ENCODE assay signal across 12 cellular contexts in genomic region chr3:38354588-38355344, GRCh38. TPM values are rescaled to one million over a fixed set of nuclear protein-coding genes. Genes with fewer than 3 reads are reported as not detected.
DNase-seq lines count a peak whose midpoint lies in the region; ATAC-seq and TF ChIP-seq lines count a peak whose summit lies in the region.
"Had no signal": no experiment of that assay in that cellular context is flagged by ENCODE, and none has a peak within 500 bp of the region (broad histone marks: within the 10 kb centered on the region; RNA-seq: fewer than 3 reads in every experiment).

No MANE protein-coding gene starts in this region.

- H3K4me3 ChIP-seq in mammary epithelial cell (replicated peaks in 1 of 3; ENCODE audit: insufficient read depth in 1 of 3, low read depth in 2 of 3, low read length in 3 of 3) (no peak overlapping the region), mucosa of rectum (ENCODE audit: low read length in 2 of 2) (no peak overlapping the region), Peyer's patch (no peak overlapping the region), MM.1S (ENCODE audit: low read length) (no peak overlapping the region)
- H3K4me3 ChIP-seq: SJSA1, upper lobe of right lung had no signal

- in situ Hi-C loops in mammary epithelial cell (cut with MboI; ENCODE audit: low sequenced_read_pairs in 2 of 2) = no loop called here

- ATAC-seq in GM21723 (IDR thresholded peaks at IDR 0.05; ENCODE audit: unreplicated experiment) = no peak
- ATAC-seq: activated naive CD8-positive, alpha-beta T cell treated with anti-CD3 and anti-CD28 coated beads, Interleukin-2, amount 50 U/mL, for 24 hours; upper lobe of right lung had no signal

- no peaks in the 10 kb centered on the region for H3K9me2 ChIP-seq in MM.1S (replicated peaks; ENCODE audit: insufficient read depth, low read length)

- H3K4me2 ChIP-seq in mammary epithelial cell (ENCODE audit: insufficient read depth, low read depth, low read length) (no peak overlapping the region), MM.1S (ENCODE audit: low read depth, low read length) (no peak overlapping the region)

- H3K36me3 ChIP-seq in mammary epithelial cell (ENCODE audit: insufficient read depth, low read length) (peaks cover 3% of the 10 kb centered on the region), mucosa of rectum (ENCODE audit: control insufficient read depth in 2 of 2, insufficient read depth in 2 of 2, low read length in 2 of 2) (peaks cover 0 to 2% of the 10 kb centered on the region in 2 donors), Peyer's patch (no peaks in the 10 kb centered on the region), MM.1S (replicated peaks; ENCODE audit: insufficient read depth, low read length) (no peaks in the 10 kb centered on the region)
- H3K36me3 ChIP-seq: SJSA1, upper lobe of right lung had no signal

- no peaks in the 10 kb centered on the region for H4K20me1 ChIP-seq in mammary epithelial cell (ENCODE audit: insufficient read depth, low read length)
- H4K20me1 ChIP-seq in MM.1S (ENCODE audit: insufficient read depth, low read length) = no peaks in the 10 kb centered on the region

- DNase-seq in GM04504 (ENCODE audit: low read depth) (peak; percentile 27), NCI-H2029 treated with DMSO at 0.1 percent for 48 hours (lab: John Stamatoyannopoulos, UW) (peak; percentile 79), mammary epithelial cell (peak; percentile 73), Peyer's patch (no peak), midbrain (lab: John Stamatoyannopoulos, UW) (no peak), MM.1S (no peak)
- DNase-seq: activated naive CD8-positive, alpha-beta T cell treated with anti-CD3 and anti-CD28 coated beads, Interleukin-2, amount 50 U/mL, for 24 hours; upper lobe of right lung had no signal

- H3K4me1 ChIP-seq in mammary epithelial cell (ENCODE audit: insufficient read depth, low read length) (peaks cover 10% of the 10 kb centered on the region), mucosa of rectum (ENCODE audit: control insufficient read depth in 2 of 2, insufficient read depth in 2 of 2, low read length in 2 of 2) (peaks cover 0 to 9% of the 10 kb centered on the region in 2 donors), Peyer's patch (no peaks in the 10 kb centered on the region), MM.1S (ENCODE audit: low read length) (no peaks in the 10 kb centered on the region)
- H3K4me1 ChIP-seq: parathyroid adenoma, SJSA1, upper lobe of right lung had no signal

- TF ChIP-seq CTCF in mammary epithelial cell (conservative IDR thresholded peaks at IDR 0.05 in 1 of 2, IDR thresholded peaks at IDR 0.05 in 1 of 2; ENCODE audit: extremely low read depth in 1 of 2, insufficient read depth in 1 of 2, low read depth in 1 of 2, low read length in 2 of 2) (no peak), Peyer's patch (IDR thresholded peaks at IDR 0.05) (no peak), MM.1S (IDR thresholded peaks at IDR 0.05; ENCODE audit: low read length) (no peak)

- CTCF ChIA-PET in mammary epithelial cell (lab: Charles Lee; ENCODE audit: low non-redundant PET) = interaction anchor here (0.7 kb wide), 1 partner anchor 11 kb away, joined by 4 read pairs; no protein-coding TSS in a partner anchor

- H3K79me2 ChIP-seq in mammary epithelial cell (ENCODE audit: insufficient read depth, low read length) = no peaks in the 10 kb centered on the region
- H3K79me2 ChIP-seq in MM.1S (ENCODE audit: low read length) = peaks cover 10% of the 10 kb centered on the region; the same call in 1 of the 2 replicates
- H3K79me2 ChIP-seq: parathyroid adenoma had no signal

- dilution Hi-C loops in mammary epithelial cell (cut with HindIII; ENCODE audit: low sequenced_read_pairs) = no loop called here

- H3K9ac ChIP-seq in mammary epithelial cell (ENCODE audit: insufficient read depth, low read length) (no peak overlapping the region), mucosa of rectum (ENCODE audit: low read depth in 1 of 2, low read length in 2 of 2) (no peak overlapping the region), MM.1S (ENCODE audit: low read length) (no peak overlapping the region)
- H3K9ac ChIP-seq: parathyroid adenoma had no signal

- WGBS in mammary epithelial cell (ENCODE audit: low coverage, missing lambda C conversion rate) = 58% methylated on average over 5 of the region's 5 CpGs

- intact Hi-C loops in mammary epithelial cell (cut with micrococcal nuclease) = no loop called here

- H2AFZ ChIP-seq in mammary epithelial cell (ENCODE audit: low read depth, low read length) (no peak overlapping the region), MM.1S (ENCODE audit: low read length) (no peak overlapping the region)
- H2AFZ ChIP-seq: parathyroid adenoma had no signal

- no peaks in the 10 kb centered on the region for H3F3A ChIP-seq in MM.1S (ENCODE audit: insufficient read depth, low read length)

- no peak for TF ChIP-seq POLR2A in Peyer's patch (IDR thresholded peaks at IDR 0.05)

- no peaks in the 10 kb centered on the region for H3K27me3 ChIP-seq in mammary epithelial cell (ENCODE audit: insufficient read depth, low read length)
- no peaks in the 10 kb centered on the region for H3K27me3 ChIP-seq in mucosa of rectum (ENCODE audit: control insufficient read depth in 2 of 2, insufficient read depth in 2 of 2, low read length in 2 of 2)
- no peaks in the 10 kb centered on the region for H3K27me3 ChIP-seq in Peyer's patch
- no peaks in the 10 kb centered on the region for H3K27me3 ChIP-seq in MM.1S (replicated peaks; ENCODE audit: insufficient read depth, low read length)
- H3K27me3 ChIP-seq: SJSA1, upper lobe of right lung had no signal

- BruUV-seq in mammary epithelial cell (replicated peaks; lab: Mats Ljungman, UMichigan) = no TSS peak

- H3K9me3 ChIP-seq in mammary epithelial cell (replicated peaks; ENCODE audit: insufficient read depth, low read length) (no peaks in the 10 kb centered on the region), mucosa of rectum (ENCODE audit: control insufficient read depth in 2 of 2, low read length in 2 of 2) (no peaks in the 10 kb centered on the region), Peyer's patch (no peaks in the 10 kb centered on the region), MM.1S (replicated peaks; ENCODE audit: insufficient read depth, low read length) (no peaks in the 10 kb centered on the region)
- H3K9me3 ChIP-seq: SJSA1, upper lobe of right lung had no signal

- H3K27ac ChIP-seq in mammary epithelial cell (ENCODE audit: insufficient read depth, low read depth, low read length) (no peak overlapping the region), mucosa of rectum (ENCODE audit: low read depth in 2 of 2, low read length in 2 of 2) (peak overlapping the region; percentile 18 to 51), Peyer's patch (no peak overlapping the region), MM.1S (ENCODE audit: low read length) (no peak overlapping the region)
- H3K27ac ChIP-seq: parathyroid adenoma, SJSA1, upper lobe of right lung had no signal

RNA-seq across cellular contexts. Expression of gene XYLB, which starts 8.2 kb away (rescaled TPM):
- total RNA-seq in mammary epithelial cell (1 to 10 TPM; 3.0 to 4.5 TPM), Peyer's patch (10 to 100 TPM in 3 of 4 donors, 1 to 10 TPM in 1; 7.4 to 39.6 (median 18.2) TPM)
- polyA plus RNA-seq in mammary epithelial cell = 3.3 TPM
- 38.2 TPM for polyA minus RNA-seq in mammary epithelial cell

Comparison
In these comparisons a context has a peak if more than half of its experiments do, and no peak if none do; other contexts are left out.
1. DNase-seq: peak in GM04504 (single experiment), NCI-H2029 treated with DMSO at 0.1 percent for 48 hours (single experiment) and mammary epithelial cell (single experiment); none in Peyer's patch (0 of 3), midbrain (single experiment) and MM.1S (single experiment).
2. H3K27ac ChIP-seq: peak in mucosa of rectum (2 of 2); none in mammary epithelial cell (single experiment), Peyer's patch (0 of 4) and MM.1S (single experiment).